25 cellular contexts compared by ENCODE assay signal in genomic region chr19:5925830-5926459, GRCh38. TPM values are rescaled to one million over a fixed set of nuclear protein-coding genes. Genes with fewer than 3 reads are reported as not detected.
DNase-seq lines count a peak whose midpoint lies in the region; ATAC-seq and TF ChIP-seq lines count a peak whose summit lies in the region.
"Had no signal": no experiment of that assay in that cellular context is flagged by ENCODE, and none has a peak within 500 bp of the region (broad histone marks: within the 10 kb centered on the region; RNA-seq: fewer than 3 reads in every experiment).

No MANE protein-coding gene starts in this region.

- TF ChIP-seq POLR2A in sigmoid colon (IDR thresholded peaks at IDR 0.05) (no peak), uterus (IDR thresholded peaks at IDR 0.05) (no peak)

- H3K4me3 ChIP-seq in heart right ventricle (no peak overlapping the region), sigmoid colon (no peak overlapping the region), uterus (no peak overlapping the region)
- H3K4me3 ChIP-seq: K562, testis had no signal

- TF ChIP-seq CTCF in heart right ventricle (IDR thresholded peaks at IDR 0.05): no peak
- TF ChIP-seq CTCF in sigmoid colon (IDR thresholded peaks at IDR 0.05): no peak
- no peak for TF ChIP-seq CTCF in uterus (IDR thresholded peaks at IDR 0.05)

- WGBS in heart right ventricle, 2 donors: 89 to 93% methylated on average over 18 of the region's 18 CpGs
- WGBS in sigmoid colon, 2 donors: 29 to 74% methylated on average over 18 of the region's 18 CpGs

- peak overlapping the region; percentile 45 to 82 (median 70) for H3K27ac ChIP-seq in heart right ventricle
- peak overlapping the region; percentile 74 to 85 (median 80) for H3K27ac ChIP-seq in sigmoid colon
- H3K27ac ChIP-seq in uterus: peak overlapping the region; percentile 57 to 79
- H3K27ac ChIP-seq: brain microvascular endothelial cell, testis had no signal

- H3K4me1 ChIP-seq in heart right ventricle: peaks cover 8 to 31% (median 21%) of the 10 kb centered on the region in 9 donors
- peaks cover 3 to 57% (median 33%) of the 10 kb centered on the region in 4 donors for H3K4me1 ChIP-seq in sigmoid colon
- H3K4me1 ChIP-seq in uterus: peaks cover 3 to 13% of the 10 kb centered on the region in 2 donors

- intact Hi-C loops in heart right ventricle (cut with DNase I): no loop called here
- intact Hi-C loops in Right ventricle myocardium superior (cut with DNase I): no loop called here
- intact Hi-C loops in left colon (cut with DNase I, micrococcal nuclease): no loop called here
- intact Hi-C loops in sigmoid colon (cut with DNase I): no loop called here
- intact Hi-C loops in uterus (cut with DNase I; ENCODE audit: low total_unique reads): no loop called here

- H3K36me3 ChIP-seq in heart right ventricle: peaks cover 4 to 100% (median 75%) of the 10 kb centered on the region in 9 donors
- peaks cover 44 to 92% (median 56%) of the 10 kb centered on the region in 4 donors for H3K36me3 ChIP-seq in sigmoid colon
- H3K36me3 ChIP-seq in uterus: no peaks in the 10 kb centered on the region

- DNase-seq in heart right ventricle (no peak), Right ventricle myocardium superior (no peak), left colon (peak in 1 of 2 donors; percentile 54), sigmoid colon (no peak), uterus (no peak), NCI-H2107 (lab: John Stamatoyannopoulos, UW) (no peak)
- DNase-seq: activated CD8-positive, alpha-beta memory T cell treated with anti-CD3 and anti-CD28 coated beads, Interleukin-2, amount 50 U/mL, for 48 hours; activated naive CD8-positive, alpha-beta T cell treated with anti-CD3 and anti-CD28 coated beads for 36 hours; AML-193; cortex of kidney; DMS53; GDM1; HCEC 1CT; NCI-H1436; NCI-H524 treated with DMSO at 0.1 percent for 48 hours; RPMI8226 had no signal

- H3K9me3 ChIP-seq in heart right ventricle (no peaks in the 10 kb centered on the region), sigmoid colon (no peaks in the 10 kb centered on the region), uterus (no peaks in the 10 kb centered on the region)
- H3K9me3 ChIP-seq: testis had no signal

- no peak for TF ChIP-seq EP300 in sigmoid colon (IDR thresholded peaks at IDR 0.05)

- H3K27me3 ChIP-seq in heart right ventricle: no peaks in the 10 kb centered on the region
- no peaks in the 10 kb centered on the region for H3K27me3 ChIP-seq in sigmoid colon
- H3K27me3 ChIP-seq in uterus: no peaks in the 10 kb centered on the region
- H3K27me3 ChIP-seq: brain microvascular endothelial cell, testis had no signal

- no peak for ATAC-seq in heart right ventricle
- no peak for ATAC-seq in Right ventricle myocardium superior (ENCODE audit: poor library complexity)
- peak; percentile 84 for ATAC-seq in left colon
- no peak for ATAC-seq in HG03280 (IDR thresholded peaks at IDR 0.05; ENCODE audit: unreplicated experiment)
- no peak for ATAC-seq in GM18502 (IDR thresholded peaks at IDR 0.05; ENCODE audit: poor library complexity, unreplicated experiment)
- ATAC-seq: K562, SK-N-SH treated with all-trans-retinoic acid at 6 μM for 48 hours had no signal

RNA-seq across cellular contexts. Expression of gene CAPS, which starts 11.9 kb away (rescaled TPM):
- total RNA-seq in heart right ventricle (1 to 10 TPM; 1.3 to 4.2 (median 2.8) TPM), Right ventricle myocardium superior (3.4 TPM), left colon (10 to 100 TPM; 14.3 to 18.6 TPM), sigmoid colon (10 to 100 TPM in 2 of 4 donors, 1 to 10 TPM in 2; 4.9 to 18.6 (median 9.7) TPM), uterus (10 to 100 TPM in 3 of 4 donors, 1 to 10 TPM in 1; 2.0 to 48.7 (median 12.4) TPM)
- polyA plus RNA-seq in heart right ventricle (10 to 100 TPM in 1 of 2 donors, 1 to 10 TPM in 1; 3.2 to 14.1 TPM), sigmoid colon (10 to 100 TPM in 1 of 3 donors, 1 to 10 TPM in 2; 3.6 to 13.7 (median 3.7) TPM)

RNA-seq across cellular contexts. Expression of gene VMAC, which starts 21.3 kb away (rescaled TPM):
- total RNA-seq in heart right ventricle: 1 to 10 TPM; 1.3 to 3.9 (median 2.5) TPM
- 1 to 10 TPM; 1.4 to 5.8 TPM for polyA plus RNA-seq in heart right ventricle
- 2.1 TPM for total RNA-seq in Right ventricle myocardium superior
- 1 to 10 TPM; 6.0 to 6.3 TPM for total RNA-seq in left colon
- 10 to 100 TPM in 1 of 4 donors, 1 to 10 TPM in 3; 6.1 to 14.4 (median 8.1) TPM for total RNA-seq in sigmoid colon
- polyA plus RNA-seq in sigmoid colon: 1 to 10 TPM; 1.6 to 6.4 (median 2.4) TPM
- total RNA-seq in uterus: 10 to 100 TPM in 1 of 4 donors, 1 to 10 TPM in 3; 2.6 to 10.9 (median 7.1) TPM

RNA-seq across cellular contexts. Expression of gene NDUFA11, which starts 22.4 kb away (rescaled TPM):
- 100 to 1,000 TPM; 451 to 574 (median 513) TPM for total RNA-seq in heart right ventricle
- 1,000 to 10,000 TPM in 1 of 2 donors, 100 to 1,000 TPM in 1; 760 to 1,143 TPM for polyA plus RNA-seq in heart right ventricle
- total RNA-seq in Right ventricle myocardium superior: 606 TPM
- total RNA-seq in left colon: 100 to 1,000 TPM; 175 to 187 TPM
- 100 to 1,000 TPM; 242 to 447 (median 353) TPM for total RNA-seq in sigmoid colon
- 100 to 1,000 TPM; 363 to 450 (median 395) TPM for polyA plus RNA-seq in sigmoid colon
- total RNA-seq in uterus: 100 to 1,000 TPM in 3 of 4 donors, 10 to 100 TPM in 1; 68.7 to 261 (median 150) TPM

RNA-seq across cellular contexts. Expression of gene RANBP3, which starts 52.0 kb away (rescaled TPM):
- total RNA-seq in heart right ventricle (10 to 100 TPM; 51.4 to 76.1 (median 63.3) TPM), Right ventricle myocardium superior (57.4 TPM), left colon (10 to 100 TPM; 44.2 to 50.3 TPM), sigmoid colon (10 to 100 TPM; 63.1 to 86.4 (median 82.7) TPM), uterus (10 to 100 TPM; 40.9 to 98.1 (median 48.5) TPM)
- polyA plus RNA-seq in heart right ventricle (10 to 100 TPM; 29.5 to 45.2 TPM), sigmoid colon (10 to 100 TPM; 27.0 to 47.5 (median 27.6) TPM)

RNA-seq across cellular contexts. Expression of gene FUT5, which starts 55.6 kb away (rescaled TPM):
- total RNA-seq in heart right ventricle (under 1 TPM in 1 of 10 donors, not detected in 9; 0.21 TPM), Right ventricle myocardium superior (not detected), left colon (not detected), sigmoid colon (not detected), uterus (not detected)
- polyA plus RNA-seq in heart right ventricle (not detected), sigmoid colon (not detected)
- total RNA-seq: A172; activated naive CD8-positive, alpha-beta T cell treated with anti-CD3 and anti-CD28 coated beads for 36 hours; K562; mucosa of gallbladder; omental fat pad had no signal
- polyA plus RNA-seq: K562 had no signal
